In genomic region chr3:37995652-37996641, GRCh38 we compare ENCODE assay signal across 1 cellular context.
TF ChIP-seq lines count a peak whose summit lies in the region.

No MANE protein-coding gene starts in this region.

TF ChIP-seq in WTC11, 78 proteins besides CTCF, POLR2A, EP300 and RAD21:
- TF ChIP-seq ATF2 (CRISPR knock-in tag; IDR thresholded peaks at IDR 0.05; ENCODE audit: borderline replicate concordance, low read depth) (no peak), NFE2L1 (CRISPR knock-in tag; IDR thresholded peaks at IDR 0.05) (no peak), ATF1 (CRISPR knock-in tag; IDR thresholded peaks at IDR 0.05) (no peak), ZNF425 (CRISPR knock-in tag; conservative IDR thresholded peaks at IDR 0.05) (no peak), ZNF416 (CRISPR knock-in tag; IDR thresholded peaks at IDR 0.05) (no peak), IRF1 (CRISPR knock-in tag; IDR thresholded peaks at IDR 0.05) (no peak), KAT7 (CRISPR knock-in tag; IDR thresholded peaks at IDR 0.05; ENCODE audit: borderline replicate concordance) (no peak), HMGA2 (CRISPR knock-in tag; IDR thresholded peaks at IDR 0.05) (no peak), ERG (CRISPR knock-in tag; IDR thresholded peaks at IDR 0.05) (no peak), E2F1 (CRISPR knock-in tag; IDR thresholded peaks at IDR 0.05) (no peak), CDX4 (CRISPR knock-in tag; IDR thresholded peaks at IDR 0.05; ENCODE audit: borderline replicate concordance) (no peak), NR3C1 (CRISPR knock-in tag; conservative IDR thresholded peaks at IDR 0.05; ENCODE audit: low read depth) (no peak), ZNF396 (CRISPR knock-in tag; IDR thresholded peaks at IDR 0.05; ENCODE audit: borderline replicate concordance) (no peak), ZNF317 (CRISPR knock-in tag; IDR thresholded peaks at IDR 0.05; ENCODE audit: borderline replicate concordance, low read depth) (no peak)
